In the genomic region with DNA sequence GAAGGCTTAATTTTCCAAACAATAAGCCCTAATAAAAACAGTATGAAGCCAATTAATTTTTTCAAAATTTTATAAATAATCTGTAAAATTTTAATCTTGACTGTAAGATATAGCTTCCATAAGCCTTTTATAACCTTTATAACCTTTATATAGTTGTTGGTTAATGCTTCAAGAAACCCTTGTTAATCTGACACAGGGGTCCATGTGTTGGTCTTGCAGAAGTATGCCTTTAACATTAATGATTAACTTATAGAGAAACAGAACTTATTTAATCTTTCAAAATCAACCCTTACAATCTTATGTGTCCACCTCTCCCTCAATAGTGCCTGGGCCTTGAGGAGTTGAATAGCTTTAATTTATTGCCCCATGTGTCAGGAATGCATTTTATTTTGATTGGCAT, we compare ENCODE assay signal across 2 cellular contexts.
TF ChIP-seq lines count a peak whose summit lies in the region.

No MANE protein-coding gene starts in this region.

TF ChIP-seq in HEK293T, 16 proteins besides CTCF, POLR2A, EP300 and RAD21:
- TF ChIP-seq L3MBTL2 (conservative IDR thresholded peaks at IDR 0.05) (no peak), SUZ12 (IDR thresholded peaks at IDR 0.05) (no peak), ARNT (IDR thresholded peaks at IDR 0.05) (no peak), FOXM1 (IDR thresholded peaks at IDR 0.05; ENCODE audit: borderline replicate concordance) (no peak), ELF4 (IDR thresholded peaks at IDR 0.05) (no peak)
- TF ChIP-seq, protein P1, sequence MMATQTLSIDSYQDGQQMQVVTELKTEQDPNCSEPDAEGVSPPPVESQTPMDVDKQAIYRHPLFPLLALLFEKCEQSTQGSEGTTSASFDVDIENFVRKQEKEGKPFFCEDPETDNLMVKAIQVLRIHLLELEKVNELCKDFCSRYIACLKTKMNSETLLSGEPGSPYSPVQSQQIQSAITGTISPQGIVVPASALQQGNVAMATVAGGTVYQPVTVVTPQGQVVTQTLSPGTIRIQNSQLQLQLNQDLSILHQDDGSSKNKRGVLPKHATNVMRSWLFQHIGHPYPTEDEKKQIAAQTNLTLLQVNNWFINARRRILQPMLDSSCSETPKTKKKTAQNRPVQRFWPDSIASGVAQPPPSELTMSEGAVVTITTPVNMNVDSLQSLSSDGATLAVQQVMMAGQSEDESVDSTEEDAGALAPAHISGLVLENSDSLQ (IDR thresholded peaks at IDR 0.05): peak; percentile 25; the same call in 1 of the 2 replicates

TF ChIP-seq in HepG2, 621 proteins besides CTCF, POLR2A, EP300 and RAD21:
- no peak for TF ChIP-seq ISL2 (CRISPR knock-in tag; IDR thresholded peaks at IDR 0.05)
- TF ChIP-seq, protein P2, sequence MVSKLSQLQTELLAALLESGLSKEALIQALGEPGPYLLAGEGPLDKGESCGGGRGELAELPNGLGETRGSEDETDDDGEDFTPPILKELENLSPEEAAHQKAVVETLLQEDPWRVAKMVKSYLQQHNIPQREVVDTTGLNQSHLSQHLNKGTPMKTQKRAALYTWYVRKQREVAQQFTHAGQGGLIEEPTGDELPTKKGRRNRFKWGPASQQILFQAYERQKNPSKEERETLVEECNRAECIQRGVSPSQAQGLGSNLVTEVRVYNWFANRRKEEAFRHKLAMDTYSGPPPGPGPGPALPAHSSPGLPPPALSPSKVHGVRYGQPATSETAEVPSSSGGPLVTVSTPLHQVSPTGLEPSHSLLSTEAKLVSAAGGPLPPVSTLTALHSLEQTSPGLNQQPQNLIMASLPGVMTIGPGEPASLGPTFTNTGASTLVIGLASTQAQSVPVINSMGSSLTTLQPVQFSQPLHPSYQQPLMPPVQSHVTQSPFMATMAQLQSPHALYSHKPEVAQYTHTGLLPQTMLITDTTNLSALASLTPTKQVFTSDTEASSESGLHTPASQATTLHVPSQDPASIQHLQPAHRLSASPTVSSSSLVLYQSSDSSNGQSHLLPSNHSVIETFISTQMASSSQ (IDR thresholded peaks at IDR 0.05; ENCODE audit: low read depth): peak; percentile 59
- TF ChIP-seq, protein P2 (CRISPR knock-in tag; IDR thresholded peaks at IDR 0.05; ENCODE audit: borderline replicate concordance): no peak; the same call in 1 of the 2 replicates
- peak; percentile 91 for TF ChIP-seq HNRNPUL1 (IDR thresholded peaks at IDR 0.05; ENCODE audit: low read depth, low read length)
- no peak for TF ChIP-seq SKI (IDR thresholded peaks at IDR 0.05; ENCODE audit: partially characterized antibody)
- TF ChIP-seq MXI1 (IDR thresholded peaks at IDR 0.05; ENCODE audit: borderline replicate concordance, low read depth, low read length): no peak
- 0 out of 2 replicates have a peak, but pooled peaks have one; percentile 26 for TF ChIP-seq GATAD2A (CRISPR knock-in tag; IDR thresholded peaks at IDR 0.05)
- TF ChIP-seq NFATC3 (CRISPR knock-in tag; IDR thresholded peaks at IDR 0.05): no peak
- TF ChIP-seq, protein P3, sequence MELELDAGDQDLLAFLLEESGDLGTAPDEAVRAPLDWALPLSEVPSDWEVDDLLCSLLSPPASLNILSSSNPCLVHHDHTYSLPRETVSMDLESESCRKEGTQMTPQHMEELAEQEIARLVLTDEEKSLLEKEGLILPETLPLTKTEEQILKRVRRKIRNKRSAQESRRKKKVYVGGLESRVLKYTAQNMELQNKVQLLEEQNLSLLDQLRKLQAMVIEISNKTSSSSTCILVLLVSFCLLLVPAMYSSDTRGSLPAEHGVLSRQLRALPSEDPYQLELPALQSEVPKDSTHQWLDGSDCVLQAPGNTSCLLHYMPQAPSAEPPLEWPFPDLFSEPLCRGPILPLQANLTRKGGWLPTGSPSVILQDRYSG (CRISPR knock-in tag; IDR thresholded peaks at IDR 0.05): no peak
- TF ChIP-seq, protein P4, sequence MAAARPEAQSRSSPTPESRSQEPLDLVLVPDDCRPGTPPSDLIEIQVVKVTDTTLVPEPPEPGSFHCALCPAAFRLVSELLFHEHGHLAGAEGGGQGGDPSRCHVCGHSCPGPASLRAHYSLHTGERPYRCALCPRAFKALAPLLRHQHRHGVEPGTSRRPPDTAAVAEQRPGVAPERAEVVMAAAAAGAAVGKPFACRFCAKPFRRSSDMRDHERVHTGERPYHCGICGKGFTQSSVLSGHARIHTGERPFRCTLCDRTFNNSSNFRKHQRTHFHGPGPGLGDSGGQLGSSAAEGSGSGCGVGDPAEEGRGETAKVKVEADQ (CRISPR knock-in tag; IDR thresholded peaks at IDR 0.05; ENCODE audit: borderline replicate concordance): no peak
- no peak for TF ChIP-seq HOMEZ (CRISPR knock-in tag; IDR thresholded peaks at IDR 0.05; ENCODE audit: low read depth)
